Comparison of ENCODE assay signal across 8 cellular contexts in genomic region chr1:113903496-113904291, GRCh38. TPM values are rescaled to one million over a fixed set of nuclear protein-coding genes. Genes with fewer than 3 reads are reported as not detected.
A peak's percentile ranks its signal among the peaks of the same experiment; 100 is the strongest.
DNase-seq lines count a peak whose midpoint lies in the region; ATAC-seq, FAIRE-seq and TF ChIP-seq lines count a peak whose summit lies in the region.

No MANE protein-coding gene starts in this region.

- 27% methylated on average over 7 of the region's 7 CpGs for WGBS in right lobe of liver (ENCODE audit: insufficient coverage, low coverage, low lambda C conversion rate, missing lambda C conversion rate)

- H3K27ac ChIP-seq in ascending aorta, result peak overlapping the region; percentile 86 to 92
- peak overlapping the region; percentile 87 to 96 (median 94) for H3K27ac ChIP-seq in right lobe of liver
- H3K27ac ChIP-seq in thoracic aorta, result peak overlapping the region; percentile 85 to 91

- FAIRE-seq in frontal cortex (lab: Jason Lieb, UNC), result no peak

- no peaks in the 10 kb centered on the region for H3K27me3 ChIP-seq in ascending aorta
- no peaks in the 10 kb centered on the region for H3K27me3 ChIP-seq in right lobe of liver
- no peaks in the 10 kb centered on the region for H3K27me3 ChIP-seq in thoracic aorta (replicated peaks; ENCODE audit: insufficient read depth)

- H3K9me3 ChIP-seq in ascending aorta (no peaks in the 10 kb centered on the region), right lobe of liver (no peaks in the 10 kb centered on the region), thoracic aorta (no peaks in the 10 kb centered on the region)

- no peak for TF ChIP-seq POLR2A in right lobe of liver (IDR thresholded peaks at IDR 0.05)

- no peak for TF ChIP-seq CTCF in LNCaP clone FGC (IDR thresholded peaks at IDR 0.05; ENCODE audit: control insufficient read depth, extremely low read depth, insufficient read depth)
- no peak for TF ChIP-seq CTCF in ascending aorta (IDR thresholded peaks at IDR 0.05)
- no peak for TF ChIP-seq CTCF in right lobe of liver (IDR thresholded peaks at IDR 0.05)
- no peak for TF ChIP-seq CTCF in thoracic aorta (IDR thresholded peaks at IDR 0.05)

- H3K4me3 ChIP-seq in LNCaP clone FGC (ENCODE audit: low read depth, low read length) (peak overlapping the region; percentile 86), ascending aorta (peak overlapping the region; percentile 85 to 86), right lobe of liver (peak overlapping the region; percentile 67 to 76 (median 72)), thoracic aorta (peak overlapping the region; percentile 81)

- H3K4me1 ChIP-seq in ascending aorta (peaks cover 0 to 23% of the 10 kb centered on the region in 2 donors), right lobe of liver (peaks cover 0 to 13% (median 0%) of the 10 kb centered on the region in 4 donors), thoracic aorta (ENCODE audit: control insufficient read depth in 1 of 2, low read depth in 2 of 2) (peaks cover 7 to 38% of the 10 kb centered on the region in 2 donors)

- ATAC-seq in right lobe of liver, result no peak
- ATAC-seq in thoracic aorta (ENCODE audit: insufficient number of reproducible peaks, low FRiP score, low read depth), result no peak

- intact Hi-C loops in ascending aorta (cut with DNase I), result loop anchor here (2.0 to 10.0 kb wide), 6 partner anchors 69 to 1189 kb away; partner anchors contain the start of genes BCAS2, PHTF1, PPM1J and SLC16A1
- intact Hi-C loops in right lobe of liver (cut with DNase I), result no loop called here

- peak; percentile 27 for DNase-seq in COLO668 (lab: John Stamatoyannopoulos, UW; ENCODE audit: unreplicated experiment)
- no peak for DNase-seq in LNCaP clone FGC (ENCODE audit: low read depth)
- no peak for DNase-seq in ascending aorta (ENCODE audit: low spot score in 2 of 2)
- no peak for DNase-seq in right lobe of liver
- no peak for DNase-seq in thoracic aorta (ENCODE audit: low spot score)
- no peak for DNase-seq in putamen (ENCODE audit: low spot score)
- no peak for DNase-seq in NCI-H2081 treated with DMSO at 0.1 percent for 48 hours (lab: John Stamatoyannopoulos, UW)
- DNase-seq in frontal cortex (ENCODE audit: low spot score in 2 of 2), result no peak

- peaks cover 4 to 21% of the 10 kb centered on the region in 2 donors for H3K36me3 ChIP-seq in ascending aorta
- H3K36me3 ChIP-seq in right lobe of liver, result peaks cover 0 to 12% (median 0%) of the 10 kb centered on the region in 4 donors
- peaks cover 5% of the 10 kb centered on the region for H3K36me3 ChIP-seq in thoracic aorta

RNA-seq across cellular contexts. Expression of gene AP4B1, which starts 0.9 kb away (rescaled TPM):
- total RNA-seq in ascending aorta (3.2 TPM), right lobe of liver (1 to 10 TPM; 6.0 to 9.0 (median 7.0) TPM), thoracic aorta (10 to 100 TPM in 1 of 2 donors, 1 to 10 TPM in 1; 7.0 to 47.2 TPM), frontal cortex (27.3 TPM)

RNA-seq across cellular contexts. Expression of gene DCLRE1B, which starts 1.4 kb away (rescaled TPM):
- total RNA-seq in ascending aorta (1.9 TPM), right lobe of liver (1 to 10 TPM; 1.6 to 3.3 (median 1.9) TPM), thoracic aorta (1 to 10 TPM; 3.2 to 4.4 TPM), frontal cortex (6.5 TPM)

RNA-seq across cellular contexts. Expression of gene BCL2L15, which starts 16.3 kb away (rescaled TPM):
- not detected for total RNA-seq in ascending aorta
- total RNA-seq in right lobe of liver, result under 1 TPM in 5 of 6 experiments, not detected in 1; 0.06 to 0.73 (median 0.13) TPM
- total RNA-seq in thoracic aorta, result 1 to 10 TPM in 1 of 2 donors, under 1 TPM in 1; 0.14 to 1.7 TPM
- 0.82 TPM for total RNA-seq in frontal cortex

RNA-seq across cellular contexts. Expression of gene HIPK1, which starts 25.4 kb away (rescaled TPM):
- total RNA-seq in ascending aorta (41.7 TPM), right lobe of liver (10 to 100 TPM; 19.0 to 29.6 (median 23.5) TPM), thoracic aorta (10 to 100 TPM; 47.4 to 59.1 TPM), frontal cortex (35.5 TPM)

RNA-seq across cellular contexts. Expression of gene PTPN22, which starts 32.2 kb away (rescaled TPM):
- total RNA-seq in ascending aorta (2.3 TPM), right lobe of liver (1 to 10 TPM in 4 of 6 experiments, under 1 TPM in 2; 0.48 to 1.6 (median 1.2) TPM), thoracic aorta (1 to 10 TPM; 6.6 to 8.1 TPM), frontal cortex (0.82 TPM)
